12 cellular contexts compared by ENCODE assay signal in the genomic region with DNA sequence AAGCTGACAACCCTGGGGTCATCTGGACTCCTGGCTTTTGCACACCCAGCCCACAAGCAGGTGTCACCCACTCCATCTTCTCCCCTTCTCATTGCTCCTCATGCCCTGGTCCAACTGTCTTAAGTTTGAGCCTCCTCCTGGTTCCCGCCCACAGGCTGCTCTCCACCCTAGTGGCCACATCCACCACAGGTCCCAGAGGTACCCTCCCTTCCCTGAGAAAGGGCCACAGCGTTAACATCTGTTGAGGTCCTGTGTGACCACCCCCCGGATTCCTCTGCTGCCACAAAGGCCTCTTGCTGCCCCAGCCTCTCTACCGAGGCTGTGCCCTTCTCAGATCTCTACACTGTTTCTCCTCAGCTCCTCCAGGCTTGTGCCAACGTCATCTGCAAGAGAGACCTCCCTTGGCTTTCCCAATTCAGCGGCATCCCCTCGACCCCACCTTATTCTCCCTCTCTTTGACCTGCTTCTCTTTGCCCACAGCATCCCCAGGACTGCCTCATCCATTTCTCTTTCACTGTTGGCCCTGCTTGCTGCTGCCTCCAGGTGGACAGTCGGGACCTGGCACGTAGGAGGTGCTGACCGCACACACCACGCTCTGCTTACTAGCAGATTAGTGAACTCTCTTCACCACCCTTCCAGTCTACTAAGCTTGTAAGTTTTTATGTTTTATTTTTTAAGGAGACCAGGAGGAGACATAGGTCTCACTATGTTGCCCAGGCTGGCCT. TPM values are rescaled to one million over a fixed set of nuclear protein-coding genes. Genes with fewer than 3 reads are reported as not detected.
A peak's percentile ranks its signal among the peaks of the same experiment; 100 is the strongest.
DNase-seq lines count a peak whose midpoint lies in the region; ATAC-seq and TF ChIP-seq lines count a peak whose summit lies in the region.
"Had no signal": no experiment of that assay in that cellular context is flagged by ENCODE, and none has a peak within 500 bp of the region (broad histone marks: within the 10 kb centered on the region; RNA-seq: fewer than 3 reads in every experiment).

No MANE protein-coding gene starts in this region.

- in situ Hi-C loops in GM13977 (cut with MboI; ENCODE audit: low pct_unique_long_range_greater_than_20kb, low sequenced_read_pairs, unreplicated experiment) = no loop called here

- no peaks in the 10 kb centered on the region for H3K27me3 Mint-ChIP-seq in activated T-helper 2 cell treated with anti-CD3 and anti-CD28 coated beads, Interferon-gamma antibody, Interleukin-2, Interleukin-4, amounts not matched to agents 10 μg/mL and 5 μg/mL and 100 μg/mL, durations not matched to agents 14 hours and 24 hours and 36 hours (ENCODE audit: low read depth)

- peak overlapping the region; percentile 29 for H3K27ac Mint-ChIP-seq in activated T-helper 2 cell treated with anti-CD3 and anti-CD28 coated beads, Interferon-gamma antibody, Interleukin-2, Interleukin-4, amounts not matched to agents 10 μg/mL and 5 μg/mL and 100 μg/mL, durations not matched to agents 14 hours and 24 hours and 36 hours

- H3K9me3 Mint-ChIP-seq in activated T-helper 2 cell treated with anti-CD3 and anti-CD28 coated beads, Interferon-gamma antibody, Interleukin-2, Interleukin-4, amounts not matched to agents 10 μg/mL and 5 μg/mL and 100 μg/mL, durations not matched to agents 14 hours and 24 hours and 36 hours = no peaks in the 10 kb centered on the region

- TF ChIP-seq CTCF in AG09309 (IDR thresholded peaks at IDR 0.05; ENCODE audit: control insufficient read depth, insufficient read depth, low read depth, low read length, missing control alignments) (peak; percentile 21), GM13977 (IDR thresholded peaks at IDR 0.05; ENCODE audit: extremely low read depth, insufficient read depth, missing control alignments) (peak; percentile 17)

- no peak overlapping the region for H3K4me3 ChIP-seq in AG09309 (ENCODE audit: control insufficient read depth, low read depth, low read length)
- H3K4me3 ChIP-seq: spleen had no signal

- peaks cover 5% of the 10 kb centered on the region for H3K4me1 Mint-ChIP-seq in activated T-helper 2 cell treated with anti-CD3 and anti-CD28 coated beads, Interferon-gamma antibody, Interleukin-2, Interleukin-4, amounts not matched to agents 10 μg/mL and 5 μg/mL and 100 μg/mL, durations not matched to agents 14 hours and 24 hours and 36 hours (ENCODE audit: low read depth)

- H3K36me3 Mint-ChIP-seq in activated T-helper 2 cell treated with anti-CD3 and anti-CD28 coated beads, Interferon-gamma antibody, Interleukin-2, Interleukin-4, amounts not matched to agents 10 μg/mL and 5 μg/mL and 100 μg/mL, durations not matched to agents 14 hours and 24 hours and 36 hours (ENCODE audit: low read depth) = peaks cover 67% of the 10 kb centered on the region

- ATAC-seq in GM19023 (IDR thresholded peaks at IDR 0.05; ENCODE audit: unreplicated experiment) = no peak
- ATAC-seq in HG03432 (IDR thresholded peaks at IDR 0.05; ENCODE audit: unreplicated experiment) = no peak
- ATAC-seq in GM21360 (IDR thresholded peaks at IDR 0.05; ENCODE audit: unreplicated experiment) = no peak
- ATAC-seq: left ventricle myocardium superior had no signal

- DNase-seq in AG09309 (ENCODE audit: low read depth) (no peak), GM13977 (ENCODE audit: low spot score) (no peak), iris pigment epithelial cell (ENCODE audit: low read depth) (peak; percentile 34), NCI-H524 (lab: John Stamatoyannopoulos, UW) (no peak)
- DNase-seq in activated T-helper 2 cell treated with anti-CD3 and anti-CD28 coated beads, Interferon-gamma antibody, Interleukin-2, Interleukin-4, amounts not matched to agents 10 μg/mL and 5 μg/mL and 100 μg/mL, durations not matched to agents 14 hours and 24 hours and 36 hours (ENCODE audit: low spot score) = no peak
- DNase-seq: activated CD4-positive, alpha-beta T cell treated with anti-CD3 and anti-CD28 coated beads for 4 hours; left ventricle myocardium superior; NCI-H748 treated with DMSO at 0.1 percent for 48 hours; spleen had no signal

- no peak overlapping the region for H3K4me3 Mint-ChIP-seq in activated T-helper 2 cell treated with anti-CD3 and anti-CD28 coated beads, Interferon-gamma antibody, Interleukin-2, Interleukin-4, amounts not matched to agents 10 μg/mL and 5 μg/mL and 100 μg/mL, durations not matched to agents 14 hours and 24 hours and 36 hours (ENCODE audit: low read depth)

- intact Hi-C loops in activated T-helper 2 cell treated with anti-CD3 and anti-CD28 coated beads, Interferon-gamma antibody, Interleukin-2, Interleukin-4, amounts not matched to agents 10 μg/mL and 5 μg/mL and 100 μg/mL, durations not matched to agents 14 hours and 24 hours and 36 hours (cut with micrococcal nuclease) = no loop called here

RNA-seq across cellular contexts. Expression of a gene that starts 33.3 kb away (rescaled TPM):
- total RNA-seq in activated T-helper 2 cell treated with anti-CD3 and anti-CD28 coated beads, Interferon-gamma antibody, Interleukin-2, Interleukin-4, amounts not matched to agents 10 μg/mL and 5 μg/mL and 100 μg/mL, durations not matched to agents 14 hours and 24 hours and 36 hours = 129 and 140 TPM in 2 replicates

RNA-seq across cellular contexts. Expression of a gene that starts 33.3 kb away (rescaled TPM):
- total RNA-seq in activated T-helper 2 cell treated with anti-CD3 and anti-CD28 coated beads, Interferon-gamma antibody, Interleukin-2, Interleukin-4, amounts not matched to agents 10 μg/mL and 5 μg/mL and 100 μg/mL, durations not matched to agents 14 hours and 24 hours and 36 hours = 44.9 and 53.9 TPM in 2 replicates

RNA-seq across cellular contexts. Expression of a gene that starts 59.0 kb away (rescaled TPM):
- total RNA-seq in activated T-helper 2 cell treated with anti-CD3 and anti-CD28 coated beads, Interferon-gamma antibody, Interleukin-2, Interleukin-4, amounts not matched to agents 10 μg/mL and 5 μg/mL and 100 μg/mL, durations not matched to agents 14 hours and 24 hours and 36 hours = 3.6 and 4.4 TPM in 2 replicates
